In genomic region chr19:7923295-7924191, GRCh38 we compare ENCODE assay signal across 12 cellular contexts. TPM values are rescaled to one million over a fixed set of nuclear protein-coding genes. Genes with fewer than 3 reads are reported as not detected.
DNase-seq lines count a peak whose midpoint lies in the region; ATAC-seq, FAIRE-seq and TF ChIP-seq lines count a peak whose summit lies in the region.
"Had no signal": no experiment of that assay in that cellular context is flagged by ENCODE, and none has a peak within 500 bp of the region (broad histone marks: within the 10 kb centered on the region; RNA-seq: fewer than 3 reads in every experiment).

No MANE protein-coding gene starts in this region.

- no peak for ATAC-seq in stimulated activated naive B cell treated with anti-CD40 and anti-IgM and Interleukin-4, amounts not matched to agents 10 μg/mL and 1 μg/mL and 100 μg/mL, for 72 hours (replicated peaks)
- ATAC-seq: left lung had no signal

- no peak for FAIRE-seq in kidney (lab: Jason Lieb, UNC)
- FAIRE-seq: G401.6 had no signal

- CTCF ChIA-PET in MCF 10A (lab: Yijun Ruan, JAX) = interaction anchor here (0.6 to 3.6 kb wide), 4 partner anchors 22 to 71 kb away, joined by 3 to 15 read pairs (median 4); partner anchors contain the start of gene LRRC8E

- no peak overlapping the region for H3K4me3 ChIP-seq in kidney (ENCODE audit: low read length in 2 of 2)
- H3K4me3 ChIP-seq: left lung had no signal

- intact Hi-C loops in activated CD4-positive, alpha-beta T cell treated with anti-CD3 and anti-CD28 coated beads, Interleukin-2, amount 10 ng/mL, durations not matched to agents 24 days and 14 days (cut with micrococcal nuclease) = no loop called here
- intact Hi-C loops in kidney (cut with DNase I) (no loop called here), MCF 10A (cut with micrococcal nuclease) (loop anchor here (5.0 kb wide), 1 partner anchor 56 kb away; no protein-coding TSS in a partner anchor)

- H3K36me3 Mint-ChIP-seq in activated CD4-positive, alpha-beta T cell treated with anti-CD3 and anti-CD28 coated beads, Interleukin-2, amount 10 ng/mL, durations not matched to agents 24 days and 14 days (ENCODE audit: low read depth) = peaks cover 17% of the 10 kb centered on the region
- peaks cover 22 to 33% of the 10 kb centered on the region in 2 donors for H3K36me3 Mint-ChIP-seq in stimulated activated naive B cell treated with anti-CD40 and anti-IgM and Interleukin-4, amounts not matched to agents 10 μg/mL and 1 μg/mL and 100 μg/mL, for 72 hours
- peaks cover 44% of the 10 kb centered on the region for H3K36me3 Mint-ChIP-seq in MCF 10A (ENCODE audit: insufficient read depth, unreplicated experiment)

- H3K4me3 Mint-ChIP-seq in activated CD4-positive, alpha-beta T cell treated with anti-CD3 and anti-CD28 coated beads, Interleukin-2, amount 10 ng/mL, durations not matched to agents 24 days and 14 days = peak overlapping the region; percentile 6
- no peak overlapping the region for H3K4me3 Mint-ChIP-seq in stimulated activated naive B cell treated with anti-CD40 and anti-IgM and Interleukin-4, amounts not matched to agents 10 μg/mL and 1 μg/mL and 100 μg/mL, for 72 hours
- H3K4me3 Mint-ChIP-seq in MCF 10A (ENCODE audit: unreplicated experiment) = no peak overlapping the region

- DNase-seq in activated CD4-positive, alpha-beta T cell treated with anti-CD3 and anti-CD28 coated beads, Interleukin-2, amount 10 ng/mL, durations not matched to agents 24 days and 14 days = no peak
- no peak for DNase-seq in activated CD4-positive, alpha-beta T cell treated with anti-CD3 and anti-CD28 coated beads, Interleukin-2, amount 50 U/mL, for 4 hours
- DNase-seq in kidney = peak; percentile 77
- DNase-seq in stimulated activated naive B cell treated with anti-CD40 and anti-IgM and Interleukin-4, amounts not matched to agents 10 μg/mL and 1 μg/mL and 100 μg/mL, for 72 hours = no peak
- no peak for DNase-seq in GM19240 (ENCODE audit: insufficient read length, low spot score)
- DNase-seq in MCF 10A (ENCODE audit: unreplicated experiment) = no peak
- DNase-seq: ACHN; activated naive CD4-positive, alpha-beta T cell treated with anti-CD3 and anti-CD28 coated beads for 36 hours; NCI-H1092 treated with DMSO at 0.1 percent for 48 hours; NCI-H526 treated with DMSO at 0.1 percent for 48 hours had no signal

- H3K27me3 Mint-ChIP-seq in activated CD4-positive, alpha-beta T cell treated with anti-CD3 and anti-CD28 coated beads, Interleukin-2, amount 10 ng/mL, durations not matched to agents 24 days and 14 days = peaks cover 9% of the 10 kb centered on the region
- peaks cover 8 to 25% of the 10 kb centered on the region in 2 donors for H3K27me3 Mint-ChIP-seq in stimulated activated naive B cell treated with anti-CD40 and anti-IgM and Interleukin-4, amounts not matched to agents 10 μg/mL and 1 μg/mL and 100 μg/mL, for 72 hours
- H3K27me3 Mint-ChIP-seq in MCF 10A (ENCODE audit: insufficient read depth, unreplicated experiment) = no peaks in the 10 kb centered on the region

- H3K4me1 ChIP-seq in kidney (ENCODE audit: control insufficient read depth in 1 of 2, insufficient read depth in 1 of 2, low read depth in 1 of 2, low read length in 2 of 2) = peaks cover 11 to 31% of the 10 kb centered on the region in 2 donors

- peaks cover 0 to 11% of the 10 kb centered on the region in 2 donors for H3K36me3 ChIP-seq in kidney (ENCODE audit: control insufficient read depth in 1 of 2, insufficient read depth in 2 of 2, low read length in 2 of 2)

- H3K4me1 Mint-ChIP-seq in activated CD4-positive, alpha-beta T cell treated with anti-CD3 and anti-CD28 coated beads, Interleukin-2, amount 10 ng/mL, durations not matched to agents 24 days and 14 days = peaks cover 28% of the 10 kb centered on the region
- H3K4me1 Mint-ChIP-seq in stimulated activated naive B cell treated with anti-CD40 and anti-IgM and Interleukin-4, amounts not matched to agents 10 μg/mL and 1 μg/mL and 100 μg/mL, for 72 hours = peaks cover 33 to 52% of the 10 kb centered on the region in 2 donors
- H3K4me1 Mint-ChIP-seq in MCF 10A (ENCODE audit: insufficient read depth, unreplicated experiment) = peaks cover 24% of the 10 kb centered on the region

- H3K9me3 ChIP-seq in kidney (ENCODE audit: control insufficient read depth in 1 of 2, low read length in 2 of 2) = no peaks in the 10 kb centered on the region
- H3K9me3 ChIP-seq: left lung had no signal

- no TSS peak for BruUV-seq in MCF 10A (replicated peaks; lab: Mats Ljungman, UMichigan)

- H3K27ac ChIP-seq in kidney (ENCODE audit: low read depth in 2 of 2, low read length in 2 of 2) = no peak overlapping the region
- H3K27ac ChIP-seq: left lung had no signal

- H3K9ac ChIP-seq in kidney (ENCODE audit: low read length in 2 of 2) = no peak overlapping the region

- TF ChIP-seq CTCF in kidney (IDR thresholded peaks at IDR 0.05; ENCODE audit: borderline replicate concordance, extremely low read depth, insufficient read depth) (no peak), MCF 10A (IDR thresholded peaks at IDR 0.05; ENCODE audit: unreplicated experiment) (no peak)

- POLR2A ChIA-PET in MCF 10A (lab: Yijun Ruan, JAX) = interaction anchor here (0.8 kb wide), 1 partner anchor 293 kb away, joined by 3 read pairs; no protein-coding TSS in a partner anchor

- peak overlapping the region; percentile 32 for H3K27ac Mint-ChIP-seq in activated CD4-positive, alpha-beta T cell treated with anti-CD3 and anti-CD28 coated beads, Interleukin-2, amount 10 ng/mL, durations not matched to agents 24 days and 14 days
- H3K27ac Mint-ChIP-seq in stimulated activated naive B cell treated with anti-CD40 and anti-IgM and Interleukin-4, amounts not matched to agents 10 μg/mL and 1 μg/mL and 100 μg/mL, for 72 hours = peak overlapping the region; percentile 63
- H3K27ac Mint-ChIP-seq in MCF 10A (ENCODE audit: low read depth, unreplicated experiment) = no peak overlapping the region
- H3K27ac Mint-ChIP-seq: activated naive CD4-positive, alpha-beta T cell treated with anti-CD3 and anti-CD28 coated beads for 36 hours had no signal

- H3K9me3 Mint-ChIP-seq in activated CD4-positive, alpha-beta T cell treated with anti-CD3 and anti-CD28 coated beads, Interleukin-2, amount 10 ng/mL, durations not matched to agents 24 days and 14 days = no peaks in the 10 kb centered on the region
- H3K9me3 Mint-ChIP-seq in stimulated activated naive B cell treated with anti-CD40 and anti-IgM and Interleukin-4, amounts not matched to agents 10 μg/mL and 1 μg/mL and 100 μg/mL, for 72 hours = no peaks in the 10 kb centered on the region
- no peaks in the 10 kb centered on the region for H3K9me3 Mint-ChIP-seq in MCF 10A (ENCODE audit: unreplicated experiment)
- H3K9me3 Mint-ChIP-seq: activated naive CD4-positive, alpha-beta T cell treated with anti-CD3 and anti-CD28 coated beads for 36 hours had no signal

RNA-seq across cellular contexts. Expression of gene CTXN1, which starts 2.4 kb away (rescaled TPM):
- total RNA-seq in activated CD4-positive, alpha-beta T cell treated with anti-CD3 and anti-CD28 coated beads, Interleukin-2, amount 10 ng/mL, durations not matched to agents 24 days and 14 days = 1.8 and 2.0 TPM in 2 replicates
- 25.9 TPM for total RNA-seq in kidney
- polyA plus RNA-seq in kidney (ENCODE audit: insufficient read depth, low read depth, low replicate concordance) = 8.9 TPM
- 4.0 and 5.2 TPM in 2 replicates for total RNA-seq in MCF 10A (2022)

RNA-seq across cellular contexts. Expression of gene SNAPC2, which starts 3.4 kb away (rescaled TPM):
- total RNA-seq in activated CD4-positive, alpha-beta T cell treated with anti-CD3 and anti-CD28 coated beads, Interleukin-2, amount 10 ng/mL, durations not matched to agents 24 days and 14 days = 21.8 and 23.2 TPM in 2 replicates
- total RNA-seq in kidney (18.4 TPM), MCF 10A (2022) (24.1 and 27.1 TPM in 2 replicates)
- polyA plus RNA-seq in kidney (ENCODE audit: insufficient read depth, low read depth, low replicate concordance) = 24.3 TPM

RNA-seq across cellular contexts. Expression of gene TGFBR3L, which starts 8.9 kb away (rescaled TPM):
- 5.3 and 8.5 TPM in 2 replicates for total RNA-seq in activated CD4-positive, alpha-beta T cell treated with anti-CD3 and anti-CD28 coated beads, Interleukin-2, amount 10 ng/mL, durations not matched to agents 24 days and 14 days
- total RNA-seq in kidney = 0.44 TPM
- 1.5 TPM for polyA plus RNA-seq in kidney (ENCODE audit: insufficient read depth, low read depth, low replicate concordance)
- 3.3 and 4.5 TPM in 2 replicates for total RNA-seq in MCF 10A (2022)

RNA-seq across cellular contexts. Expression of gene MAP2K7, which starts 19.9 kb away (rescaled TPM):
- total RNA-seq in activated CD4-positive, alpha-beta T cell treated with anti-CD3 and anti-CD28 coated beads, Interleukin-2, amount 10 ng/mL, durations not matched to agents 24 days and 14 days = 46.7 and 47.6 TPM in 2 replicates
- total RNA-seq in kidney = 37.0 TPM
- 16.7 TPM for polyA plus RNA-seq in kidney (ENCODE audit: insufficient read depth, low read depth, low replicate concordance)
- 30.5 and 36.3 TPM in 2 replicates for total RNA-seq in MCF 10A (2022)

RNA-seq across cellular contexts. Expression of gene TIMM44, which starts 19.9 kb away (rescaled TPM):
- total RNA-seq in activated CD4-positive, alpha-beta T cell treated with anti-CD3 and anti-CD28 coated beads, Interleukin-2, amount 10 ng/mL, durations not matched to agents 24 days and 14 days = 110 and 111 TPM in 2 replicates
- total RNA-seq in kidney (57.8 TPM), MCF 10A (2022) (91.3 and 142 TPM in 2 replicates)
- 46.7 TPM for polyA plus RNA-seq in kidney (ENCODE audit: insufficient read depth, low read depth, low replicate concordance)
